7 cellular contexts compared by ENCODE assay signal in genomic region chr20:38961530-38962043, GRCh38. TPM values are rescaled to one million over a fixed set of nuclear protein-coding genes. Genes with fewer than 3 reads are reported as not detected.
DNase-seq lines count a peak whose midpoint lies in the region; ATAC-seq and TF ChIP-seq lines count a peak whose summit lies in the region.

No MANE protein-coding gene starts in this region.

- no peak for TF ChIP-seq CTCF in choroid plexus epithelial cell (conservative IDR thresholded peaks at IDR 0.05; ENCODE audit: low read depth, low read length)

- peak overlapping the region; percentile 89 to 98 (median 96) for H3K27ac Mint-ChIP-seq in naive thymus-derived CD8-positive, alpha-beta T cell

- H3K4me3 ChIP-seq in choroid plexus epithelial cell (ENCODE audit: low read depth, low read length) = peak overlapping the region; percentile 79
- H3K4me3 ChIP-seq in urinary bladder (ENCODE audit: low read depth, low read length) = peak overlapping the region; percentile 48

- DNase-seq in HEK293T (ENCODE audit: extremely low spot score) (no peak), RPMI7951 (ENCODE audit: low read depth) (peak; percentile 17), choroid plexus epithelial cell (ENCODE audit: low read depth) (no peak), NCI-H1048 (lab: John Stamatoyannopoulos, UW) (no peak)
- no peak for DNase-seq in naive thymus-derived CD8-positive, alpha-beta T cell

- H3K4me1 Mint-ChIP-seq in naive thymus-derived CD8-positive, alpha-beta T cell = peaks cover 18 to 37% (median 27%) of the 10 kb centered on the region in 4 donors

- no peaks in the 10 kb centered on the region for H3K27me3 Mint-ChIP-seq in naive thymus-derived CD8-positive, alpha-beta T cell

- CTCF ChIA-PET in HEK293T (lab: Yijun Ruan, JAX) = no interaction called here

- POLR2A ChIA-PET in HEK293T (lab: Yijun Ruan, JAX) = interaction anchor here (0.8 to 2.2 kb wide), 14 partner anchors 8 to 89 kb away, joined by 3 to 15 read pairs (median 6); no protein-coding TSS in a partner anchor
- POLR2A ChIA-PET in naive thymus-derived CD8-positive, alpha-beta T cell (lab: Charles Lee) = interaction anchor here (0.8 to 2.5 kb wide), 8 partner anchors 35 to 171 kb away, joined by 3 to 17 read pairs (median 5); partner anchors contain the start of genes FAM83D and PPP1R16B

- H3K4me3 Mint-ChIP-seq in naive thymus-derived CD8-positive, alpha-beta T cell = peak overlapping the region; percentile 89 to 98 (median 96)

- peaks cover 0 to 13% (median 2%) of the 10 kb centered on the region in 3 donors for H3K36me3 Mint-ChIP-seq in naive thymus-derived CD8-positive, alpha-beta T cell

- no peaks in the 10 kb centered on the region for H3K9me3 Mint-ChIP-seq in naive thymus-derived CD8-positive, alpha-beta T cell

- no peak for ATAC-seq in naive thymus-derived CD8-positive, alpha-beta T cell
- no peak for ATAC-seq in HG03159 (IDR thresholded peaks at IDR 0.05; ENCODE audit: unreplicated experiment)

- 10% methylated on average over 16 of the region's 16 CpGs for WGBS in urinary bladder

- H3K4me1 ChIP-seq in urinary bladder (ENCODE audit: insufficient read depth) = no peaks in the 10 kb centered on the region

- peak overlapping the region; percentile 75 for H3K27ac ChIP-seq in urinary bladder (ENCODE audit: low read depth)

- no peaks in the 10 kb centered on the region for H3K36me3 ChIP-seq in urinary bladder (ENCODE audit: insufficient read depth)

TF ChIP-seq in HEK293T, 16 proteins besides CTCF, POLR2A, EP300 and RAD21:
- TF ChIP-seq TARDBP (IDR thresholded peaks at IDR 0.05) (no peak), ELF4 (IDR thresholded peaks at IDR 0.05) (no peak), NFRKB (IDR thresholded peaks at IDR 0.05) (peak; percentile 70), LEF1 (IDR thresholded peaks at IDR 0.05; ENCODE audit: borderline replicate concordance) (no peak), FOXA1 (IDR thresholded peaks at IDR 0.05) (no peak), HDGF (IDR thresholded peaks at IDR 0.05; ENCODE audit: borderline replicate concordance) (no peak)

RNA-seq across cellular contexts. Expression of gene DHX35, which starts 0.6 kb away (rescaled TPM):
- total RNA-seq in RPMI7951 (2014; rRNA removed; shearing (Covaris generic)) = 13.4 and 14.5 TPM in 2 replicates
- total RNA-seq in naive thymus-derived CD8-positive, alpha-beta T cell = 10 to 100 TPM; 12.1 to 12.5 TPM
- polyA plus RNA-seq in naive thymus-derived CD8-positive, alpha-beta T cell = 1 to 10 TPM; 5.4 to 7.5 (median 5.6) TPM
- total RNA-seq in urinary bladder = 15.3 TPM
- polyA plus RNA-seq in urinary bladder = 13.4 TPM

RNA-seq across cellular contexts. Expression of gene FAM83D, which starts 35.4 kb away (rescaled TPM):
- total RNA-seq in RPMI7951 (2014; rRNA removed; shearing (Covaris generic)) = 125 and 148 TPM in 2 replicates
- total RNA-seq in naive thymus-derived CD8-positive, alpha-beta T cell = 1 to 10 TPM; 1.0 to 1.1 TPM
- polyA plus RNA-seq in naive thymus-derived CD8-positive, alpha-beta T cell = under 1 TPM; 0.46 to 0.56 (median 0.49) TPM
- 11.4 TPM for total RNA-seq in urinary bladder
- polyA plus RNA-seq in urinary bladder = 27.1 TPM

Comparison
In these comparisons a context has a peak if more than half of its experiments do, and no peak if none do; other contexts are left out.
1. RNA of gene FAM83D, which starts 35.4 kb away (total RNA-seq): 125 to 148 TPM in RPMI7951; 11.4 TPM in urinary bladder (single experiment) and 1.0 to 1.1 TPM in naive thymus-derived CD8-positive, alpha-beta T cell; every median in the first group is over 10 times any median in the second.